12 cellular contexts compared by ENCODE assay signal in genomic region chr12:130401703-130402102, GRCh38.
DNase-seq lines count a peak whose midpoint lies in the region; ATAC-seq and TF ChIP-seq lines count a peak whose summit lies in the region.
"Had no signal": no experiment of that assay in that cellular context is flagged by ENCODE, and none has a peak within 500 bp of the region (broad histone marks: within the 10 kb centered on the region; RNA-seq: fewer than 3 reads in every experiment).

No MANE protein-coding gene starts in this region.

- intact Hi-C loops in dorsolateral prefrontal cortex (cut with DNase I): loop anchor here in 1 of 2 donors (2.0 kb wide), 1 partner anchor 345 kb away; no protein-coding TSS in a partner anchor

- H4K91ac ChIP-seq in neuronal stem cell (ENCODE audit: low read depth, low read length, poor library complexity): no peak overlapping the region

- peak overlapping the region; percentile 83 for H3K18ac ChIP-seq in neuronal stem cell (ENCODE audit: low read length)

- H3K27ac ChIP-seq in dorsolateral prefrontal cortex (no peak overlapping the region), neuronal stem cell (replicated peaks; ENCODE audit: low read length) (no peak overlapping the region)
- H3K27ac ChIP-seq: suprapubic skin had no signal

- H4K8ac ChIP-seq in neuronal stem cell (ENCODE audit: low read depth, low read length): no peak overlapping the region

- peak; percentile 9 to 11 for DNase-seq in NCI-H2081 (lab: John Stamatoyannopoulos, UW)
- DNase-seq in NCI-H2081 treated with DMSO at 0.1 percent for 48 hours (lab: John Stamatoyannopoulos, UW): no peak
- DNase-seq in NCI-H1694 treated with DMSO at 0.1 percent for 48 hours (lab: John Stamatoyannopoulos, UW): peak; percentile 38
- DNase-seq in dorsolateral prefrontal cortex: no peak
- DNase-seq in neuronal stem cell (ENCODE audit: low spot score): peak; percentile 17
- DNase-seq in NCI-H146 (lab: John Stamatoyannopoulos, UW): no peak
- no peak for DNase-seq in omental fat pad (ENCODE audit: low spot score)
- DNase-seq: NCI-H226; stimulated activated CD4-positive, alpha-beta T cell treated with anti-CD3 and anti-CD28 coated beads, Interleukin-4, amount 100 ng/mL, for 4 hours; T-helper 1 cell had no signal

- peaks cover 0 to 4% of the 10 kb centered on the region in 2 donors for H3K4me1 ChIP-seq in neuronal stem cell (ENCODE audit: control insufficient read depth in 2 of 2, insufficient read depth in 1 of 2, low read depth in 1 of 2, low read length in 2 of 2)
- H3K4me1 ChIP-seq: suprapubic skin had no signal

- no peak overlapping the region for H2AFZ ChIP-seq in neuronal stem cell (ENCODE audit: low read length)

- H3K4me3 ChIP-seq in dorsolateral prefrontal cortex (no peak overlapping the region), neuronal stem cell (ENCODE audit: low read length in 2 of 2) (no peak overlapping the region)
- H3K4me3 ChIP-seq: suprapubic skin had no signal

- H3K14ac ChIP-seq in neuronal stem cell (ENCODE audit: low read length): peak overlapping the region; percentile 21

- ATAC-seq in GM18868 (IDR thresholded peaks at IDR 0.05; ENCODE audit: unreplicated experiment) (no peak), omental fat pad (ENCODE audit: low FRiP score) (no peak)

- H2BK12ac ChIP-seq in neuronal stem cell (ENCODE audit: low read length): no peak overlapping the region

- no peak overlapping the region for H3K23ac ChIP-seq in neuronal stem cell (ENCODE audit: low read depth, low read length, poor library complexity)

- H3K27me3 ChIP-seq in dorsolateral prefrontal cortex: peaks cover 0 to 11% (median 0%) of the 10 kb centered on the region in 45 donors
- H3K27me3 ChIP-seq in neuronal stem cell (ENCODE audit: control insufficient read depth in 3 of 3, insufficient read depth in 3 of 3, low read depth in 1 of 3, low read length in 3 of 3): no peaks in the 10 kb centered on the region
- H3K27me3 ChIP-seq: suprapubic skin had no signal

- H3K4me2 ChIP-seq in neuronal stem cell (ENCODE audit: insufficient read depth, low read length, poor library complexity, severe bottlenecking): no peak overlapping the region

- TF ChIP-seq CTCF in dorsolateral prefrontal cortex (IDR thresholded peaks at IDR 0.05 in 54 of 56, conservative IDR thresholded peaks at IDR 0.05 in 2 of 56; ENCODE audit: low read depth in 1 of 56, partially characterized antibody in 56 of 56) (peak in 50 of 56 donors; percentile 13 to 68 (median 40)), omental fat pad (IDR thresholded peaks at IDR 0.05) (no peak)

- H3K4ac ChIP-seq in neuronal stem cell (ENCODE audit: low read length): no peak overlapping the region

- H3K36me3 ChIP-seq in neuronal stem cell (replicated peaks in 1 of 2; ENCODE audit: control insufficient read depth in 2 of 2, insufficient read depth in 2 of 2, low read length in 2 of 2): no peaks in the 10 kb centered on the region
- H3K36me3 ChIP-seq: suprapubic skin had no signal

- H3K79me1 ChIP-seq in neuronal stem cell (ENCODE audit: low read depth, low read length): no peaks in the 10 kb centered on the region

- no CpG with 5 or more reads among the region's 6 CpGs for WGBS in neuronal stem cell (ENCODE audit: extremely low coverage in 2 of 2, insufficient read length in 2 of 2, insufficient replicate concordance in 1 of 2), 2 donors

- H2BK15ac ChIP-seq in neuronal stem cell (ENCODE audit: low read length): no peak overlapping the region

- peaks cover 0 to 2% of the 10 kb centered on the region in 2 donors for H3K9me3 ChIP-seq in neuronal stem cell (replicated peaks in 1 of 2; ENCODE audit: control insufficient read depth in 2 of 2, insufficient read depth in 1 of 2, low read depth in 1 of 2, low read length in 2 of 2)
- H3K9me3 ChIP-seq: suprapubic skin had no signal

- no peak overlapping the region for H2BK5ac ChIP-seq in neuronal stem cell (ENCODE audit: low read length)

- H3K9ac ChIP-seq in neuronal stem cell (ENCODE audit: low read depth, low read length, poor library complexity): no peak overlapping the region

- H2AK5ac ChIP-seq in neuronal stem cell (ENCODE audit: low read depth, low read length): peak overlapping the region; percentile 88

- no peak overlapping the region for H2BK120ac ChIP-seq in neuronal stem cell (ENCODE audit: low read depth, low read length)

Comparison
In these comparisons a context has a peak if more than half of its experiments do, and no peak if none do; other contexts are left out.
1. DNase-seq: peak in NCI-H2081 (2 of 2), NCI-H1694 treated with DMSO at 0.1 percent for 48 hours (single experiment) and neuronal stem cell (single experiment); none in NCI-H2081 treated with DMSO at 0.1 percent for 48 hours (single experiment), dorsolateral prefrontal cortex (0 of 10), NCI-H146 (single experiment) and omental fat pad (single experiment).
2. CTCF ChIP-seq: peak in dorsolateral prefrontal cortex (50 of 56); none in omental fat pad (0 of 3).